8 cellular contexts compared by ENCODE assay signal in the genomic region with DNA sequence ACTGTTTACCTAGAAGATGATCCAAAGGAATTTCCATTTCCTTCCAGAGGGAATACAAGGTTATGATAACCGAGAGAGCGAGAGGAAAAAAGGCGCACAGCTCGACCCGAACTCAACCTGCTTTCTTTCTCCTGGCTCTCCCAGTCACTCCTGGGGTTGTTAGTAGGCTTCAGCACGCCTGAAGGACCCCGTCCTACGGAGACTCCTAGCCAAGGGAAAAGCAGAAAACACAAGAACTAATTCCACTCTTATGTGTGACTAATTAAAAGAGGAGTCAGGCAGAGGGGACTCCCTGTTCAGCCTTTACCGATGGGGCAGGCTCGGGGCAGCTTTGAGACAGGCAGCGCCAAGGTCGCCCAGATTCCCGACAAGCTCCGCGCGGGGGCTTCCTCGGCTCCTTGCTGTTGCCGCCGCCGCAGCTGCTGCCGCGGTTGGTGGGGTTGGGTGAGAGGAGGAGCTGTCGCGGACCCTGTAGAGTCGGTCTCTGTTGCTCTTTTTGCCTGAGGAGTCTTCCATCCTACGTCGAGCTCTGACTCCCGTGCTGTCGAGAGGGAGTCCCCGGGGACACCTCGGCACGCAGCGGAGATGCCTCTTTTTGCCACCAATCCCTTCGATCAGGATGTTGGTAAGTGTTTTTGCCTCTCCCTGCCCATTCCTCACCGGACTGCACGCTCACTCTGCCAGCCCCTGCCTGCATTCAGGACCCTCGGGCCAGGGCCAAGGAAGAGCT. TPM values are rescaled to one million over a fixed set of nuclear protein-coding genes. Genes with fewer than 3 reads are reported as not detected.
DNase-seq lines count a peak whose midpoint lies in the region; ATAC-seq and TF ChIP-seq lines count a peak whose summit lies in the region.

Gene STAM, plus strand, starts transcription at position 397 of the 730 bp plus-strand sequence. Its CDS starts 189 bp downstream, at position 586.

- TF ChIP-seq POLR2A in Peyer's patch (IDR thresholded peaks at IDR 0.05) (peak; percentile 26 to 52), esophagus muscularis mucosa (IDR thresholded peaks at IDR 0.05; ENCODE audit: low read depth) (peak; percentile 25)

- peak; percentile 95 for ATAC-seq in DND-41 (ENCODE audit: insufficient read depth, low read depth)
- peak; percentile 86 for ATAC-seq in GM21825 (IDR thresholded peaks at IDR 0.05; ENCODE audit: unreplicated experiment)

- TF ChIP-seq EP300 in esophagus muscularis mucosa (IDR thresholded peaks at IDR 0.05): no peak

- H3K27ac ChIP-seq in DND-41 (ENCODE audit: low read length) (peak within 1 kb of the TSS; percentile 99), KOPT-K1 (ENCODE audit: low read depth, low read length, poor library complexity, severe bottlenecking) (peak within 1 kb of the TSS; percentile 93), Peyer's patch (peak within 1 kb of the TSS; percentile 89 to 97 (median 92)), esophagus muscularis mucosa (replicated peaks in 1 of 4) (peak within 1 kb of the TSS; percentile 90 to 98 (median 96)), muscle layer of duodenum (ENCODE audit: low read length) (peak within 1 kb of the TSS; percentile 99)

- peaks cover 54% of the 10 kb centered on the region for H3K4me1 ChIP-seq in DND-41 (ENCODE audit: insufficient read depth, low read length)
- H3K4me1 ChIP-seq in Peyer's patch: peaks cover 0 to 45% (median 5%) of the 10 kb centered on the region in 4 donors
- peaks cover 32 to 55% (median 52%) of the 10 kb centered on the region in 4 donors for H3K4me1 ChIP-seq in esophagus muscularis mucosa
- peaks cover 16 to 33% of the 10 kb centered on the region in 2 donors for H3K4me1 ChIP-seq in muscle layer of duodenum (ENCODE audit: control insufficient read depth in 1 of 2, insufficient read depth in 2 of 2, low read length in 2 of 2)

- peak within 1 kb of the TSS; percentile 80 for H3K9ac ChIP-seq in DND-41 (ENCODE audit: low read depth, low read length)

- H3K9me3 ChIP-seq in DND-41 (ENCODE audit: insufficient read depth, low read length, severe bottlenecking) (no peaks in the 10 kb centered on the region), KOPT-K1 (ENCODE audit: insufficient read depth, low read length, poor library complexity, severe bottlenecking) (peaks cover 7% of the 10 kb centered on the region), Peyer's patch (no peaks in the 10 kb centered on the region), esophagus muscularis mucosa (peaks cover 0 to 5% (median 0%) of the 10 kb centered on the region in 4 donors), muscle layer of duodenum (ENCODE audit: control insufficient read depth in 1 of 2, low read length in 2 of 2) (no peaks in the 10 kb centered on the region)

- peaks cover 69% of the 10 kb centered on the region for H3K79me2 ChIP-seq in DND-41 (ENCODE audit: insufficient read depth, low read length)

- H3K36me3 ChIP-seq in DND-41 (ENCODE audit: insufficient read depth, low read length) (no peaks in the 10 kb centered on the region), KOPT-K1 (ENCODE audit: insufficient read depth, low read length) (peaks cover 11% of the 10 kb centered on the region; the same call in 1 of the 2 replicates), Peyer's patch (no peaks in the 10 kb centered on the region), esophagus muscularis mucosa (no peaks in the 10 kb centered on the region), muscle layer of duodenum (ENCODE audit: control insufficient read depth in 1 of 2, insufficient read depth in 2 of 2, low read length in 2 of 2) (peaks cover 0 to 12% of the 10 kb centered on the region in 2 donors)

- DNase-seq in DND-41 (peak; percentile 94), Peyer's patch (peak; percentile 89 to 94 (median 90)), esophagus muscularis mucosa (ENCODE audit: extremely low spot score) (peak; percentile 95)
- peak; percentile 93 to 95 for DNase-seq in activated T-cell treated with anti-CD3 and anti-CD28 coated beads, Interleukin-2, amount 50 U/mL, for 48 hours
- DNase-seq in stimulated activated CD8-positive, alpha-beta memory T cell treated with anti-CD3 and anti-CD28 coated beads, Interleukin-7, amount 100 ng/mL, for 4 hours (ENCODE audit: low read depth in 2 of 2): peak; percentile 81 to 87

- peak within 1 kb of the TSS; percentile 79 for H3K4me2 ChIP-seq in DND-41 (ENCODE audit: insufficient read depth, low read length)

- H4K20me1 ChIP-seq in DND-41 (ENCODE audit: insufficient read depth, low read length): peaks cover 18% of the 10 kb centered on the region; the same call in 1 of the 2 replicates

- H2AFZ ChIP-seq in DND-41 (ENCODE audit: low read depth, low read length): peak within 1 kb of the TSS; percentile 89

- H3K4me3 ChIP-seq in DND-41 (ENCODE audit: low read depth in 1 of 2, low read length in 2 of 2) (peak within 1 kb of the TSS; percentile 81 to 84), Peyer's patch (peak within 1 kb of the TSS; percentile 62 to 82 (median 68)), esophagus muscularis mucosa (peak within 1 kb of the TSS; percentile 67 to 97 (median 82)), muscle layer of duodenum (ENCODE audit: low read depth in 1 of 2, low read length in 2 of 2) (peak within 1 kb of the TSS; percentile 99)

- intact Hi-C loops in esophagus muscularis mucosa (cut with DNase I): loop anchor here (2.0 to 5.0 kb wide), 2 partner anchors 27 to 37 kb away; partner anchors contain the start of gene HACD1

- H3K27me3 ChIP-seq in DND-41 (ENCODE audit: insufficient read depth, low read length, poor library complexity): no peaks in the 10 kb centered on the region
- no peaks in the 10 kb centered on the region for H3K27me3 ChIP-seq in Peyer's patch
- H3K27me3 ChIP-seq in esophagus muscularis mucosa: no peaks in the 10 kb centered on the region
- no peaks in the 10 kb centered on the region for H3K27me3 ChIP-seq in muscle layer of duodenum (ENCODE audit: low read depth, low read length)

- 0% methylated on average over 34 of the region's 37 CpGs for WGBS in esophagus muscularis mucosa

- no peak for TF ChIP-seq CTCF in DND-41 (IDR thresholded peaks at IDR 0.05; ENCODE audit: borderline replicate concordance, extremely low read depth, low read length, poor library complexity, severe bottlenecking)
- no peak for TF ChIP-seq CTCF in Peyer's patch (IDR thresholded peaks at IDR 0.05)
- no peak for TF ChIP-seq CTCF in esophagus muscularis mucosa (IDR thresholded peaks at IDR 0.05)

RNA-seq across cellular contexts. Expression of gene STAM, which starts in this region (rescaled TPM):
- total RNA-seq in Peyer's patch: 10 to 100 TPM in 3 of 4 donors, 1 to 10 TPM in 1; 7.9 to 28.1 (median 16.2) TPM
- 10 to 100 TPM; 15.6 to 18.8 (median 17.4) TPM for total RNA-seq in esophagus muscularis mucosa

Comparison
In these comparisons a context has a peak if more than half of its experiments do, and no peak if none do; other contexts are left out.
1. Peak in every context shown above with its lines: DNase-seq, ATAC-seq, H3K4me3 ChIP-seq and H3K27ac ChIP-seq.